ENCODE assay signal across 19 cellular contexts in the genomic region with DNA sequence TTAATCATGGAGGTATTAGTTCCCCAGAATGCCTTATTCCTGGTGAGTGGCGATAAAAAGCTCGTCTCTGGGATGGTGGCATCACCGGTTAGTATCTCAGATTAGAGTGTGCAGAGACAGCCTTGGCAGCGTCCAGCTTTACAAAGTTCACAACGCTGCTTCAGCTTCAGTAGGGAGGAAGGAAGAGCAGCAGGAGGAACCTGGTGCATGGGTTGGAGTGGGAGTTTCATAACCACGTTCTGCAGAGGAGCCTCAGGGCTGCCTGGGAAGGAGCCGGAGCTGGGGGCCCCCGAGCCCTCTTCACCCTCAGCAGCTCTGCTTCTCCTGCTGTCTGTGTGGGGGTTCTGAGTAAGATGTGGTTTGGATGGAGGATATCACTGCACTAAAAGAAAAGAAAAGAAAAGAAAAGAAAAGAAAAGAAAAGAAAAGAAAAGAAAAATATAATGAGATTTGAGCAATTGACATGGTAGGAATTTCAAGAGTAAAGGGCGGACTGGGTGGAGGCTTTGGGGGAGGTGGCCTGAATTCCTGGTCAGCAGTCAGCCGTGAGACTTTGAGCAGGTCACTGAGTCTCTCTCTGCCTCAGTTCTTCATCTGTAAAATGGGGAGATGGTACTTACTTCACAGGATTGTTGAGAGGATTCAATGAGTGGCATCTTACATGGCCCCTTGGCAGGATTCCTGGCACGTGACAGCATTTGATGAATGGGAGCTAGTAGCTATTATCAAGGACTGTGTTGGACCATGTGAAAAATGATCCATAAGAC.
DNase-seq lines count a peak whose midpoint lies in the region; ATAC-seq and TF ChIP-seq lines count a peak whose summit lies in the region.
"Had no signal": no experiment of that assay in that cellular context is flagged by ENCODE, and none has a peak within 500 bp of the region (broad histone marks: within the 10 kb centered on the region; RNA-seq: fewer than 3 reads in every experiment).

No MANE protein-coding gene starts in this region.

- no peaks in the 10 kb centered on the region for H3K27me3 Mint-ChIP-seq in T-helper 2 cell treated with Interferon-gamma antibody and Interleukin-4, amounts not matched to agents 5 μg/mL and 100 μg/mL, for 36 hours (ENCODE audit: low read depth)
- H3K27me3 Mint-ChIP-seq in stimulated activated memory B cell treated with anti-CD40 and anti-IgM and Interleukin-4, amounts not matched to agents 10 μg/mL and 1 μg/mL and 100 μg/mL, for 72 hours: no peaks in the 10 kb centered on the region

- peaks cover 31% of the 10 kb centered on the region for H3K36me3 Mint-ChIP-seq in T-helper 2 cell treated with Interferon-gamma antibody and Interleukin-4, amounts not matched to agents 5 μg/mL and 100 μg/mL, for 36 hours (ENCODE audit: low read depth)
- peaks cover 23% of the 10 kb centered on the region for H3K36me3 Mint-ChIP-seq in stimulated activated memory B cell treated with anti-CD40 and anti-IgM and Interleukin-4, amounts not matched to agents 10 μg/mL and 1 μg/mL and 100 μg/mL, for 72 hours

- H3K27ac Mint-ChIP-seq in T-helper 2 cell treated with Interferon-gamma antibody and Interleukin-4, amounts not matched to agents 5 μg/mL and 100 μg/mL, for 36 hours: peak overlapping the region; percentile 62
- peak overlapping the region; percentile 55 for H3K27ac Mint-ChIP-seq in stimulated activated memory B cell treated with anti-CD40 and anti-IgM and Interleukin-4, amounts not matched to agents 10 μg/mL and 1 μg/mL and 100 μg/mL, for 72 hours
- H3K27ac Mint-ChIP-seq: activated T-helper 2 cell treated with anti-CD3 and anti-CD28 coated beads, Interferon-gamma antibody, Interleukin-2, Interleukin-4, amounts not matched to agents 10 μg/mL and 5 μg/mL and 100 μg/mL, durations not matched to agents 14 hours and 24 hours and 36 hours; CD8-positive, alpha-beta T cell had no signal

- DNase-seq in T-helper 2 cell treated with Interferon-gamma antibody and Interleukin-4, amounts not matched to agents 5 μg/mL and 100 μg/mL, for 36 hours (ENCODE audit: low spot score): no peak
- DNase-seq in T-helper 2 cell (no peak), NOMO-1 treated with dmso at 0.1 percent for 144 hours (lab: John Stamatoyannopoulos, UW; ENCODE audit: unreplicated experiment) (peak; percentile 43), choroid plexus epithelial cell (ENCODE audit: low read depth) (peak; percentile 13), cortex of kidney (lab: John Stamatoyannopoulos, UW) (no peak), UCSD-AML1 (lab: John Stamatoyannopoulos, UW; ENCODE audit: unreplicated experiment) (no peak)
- DNase-seq: aorta; CD8-positive, alpha-beta T cell; foreskin melanocyte; NCI-H1694; posterior cingulate gyrus; spleen; stimulated activated naive CD4-positive, alpha-beta T cell treated with Interleukin-2 at 50 U/mL for 16 hours; WERI-Rb-1 had no signal

- no peaks in the 10 kb centered on the region for H3K9me3 Mint-ChIP-seq in T-helper 2 cell treated with Interferon-gamma antibody and Interleukin-4, amounts not matched to agents 5 μg/mL and 100 μg/mL, for 36 hours
- no peaks in the 10 kb centered on the region for H3K9me3 Mint-ChIP-seq in stimulated activated memory B cell treated with anti-CD40 and anti-IgM and Interleukin-4, amounts not matched to agents 10 μg/mL and 1 μg/mL and 100 μg/mL, for 72 hours
- H3K9me3 Mint-ChIP-seq: activated T-helper 2 cell treated with anti-CD3 and anti-CD28 coated beads, Interferon-gamma antibody, Interleukin-2, Interleukin-4, amounts not matched to agents 10 μg/mL and 5 μg/mL and 100 μg/mL, durations not matched to agents 14 hours and 24 hours and 36 hours; CD8-positive, alpha-beta T cell had no signal

- H3K4me3 ChIP-seq in choroid plexus epithelial cell (ENCODE audit: low read depth, low read length): no peak overlapping the region
- H3K4me3 ChIP-seq: SJSA1, spleen had no signal

- no peak for ATAC-seq in stimulated activated memory B cell treated with anti-CD40 and anti-IgM and Interleukin-4, amounts not matched to agents 10 μg/mL and 1 μg/mL and 100 μg/mL, for 72 hours
- no peak for ATAC-seq in HG03354 (IDR thresholded peaks at IDR 0.05; ENCODE audit: poor library complexity, severe bottlenecking, unreplicated experiment)
- ATAC-seq: CD8-positive, alpha-beta T cell; left lobe of liver had no signal

- TF ChIP-seq CTCF in choroid plexus epithelial cell (conservative IDR thresholded peaks at IDR 0.05; ENCODE audit: low read depth, low read length): no peak

- H3K4me3 Mint-ChIP-seq in T-helper 2 cell treated with Interferon-gamma antibody and Interleukin-4, amounts not matched to agents 5 μg/mL and 100 μg/mL, for 36 hours: peak overlapping the region; percentile 7
- H3K4me3 Mint-ChIP-seq in stimulated activated memory B cell treated with anti-CD40 and anti-IgM and Interleukin-4, amounts not matched to agents 10 μg/mL and 1 μg/mL and 100 μg/mL, for 72 hours: no peak overlapping the region
- H3K4me3 Mint-ChIP-seq: CD8-positive, alpha-beta T cell had no signal

- peaks cover 45% of the 10 kb centered on the region for H3K4me1 Mint-ChIP-seq in T-helper 2 cell treated with Interferon-gamma antibody and Interleukin-4, amounts not matched to agents 5 μg/mL and 100 μg/mL, for 36 hours (ENCODE audit: low read depth)
- peaks cover 55% of the 10 kb centered on the region for H3K4me1 Mint-ChIP-seq in stimulated activated memory B cell treated with anti-CD40 and anti-IgM and Interleukin-4, amounts not matched to agents 10 μg/mL and 1 μg/mL and 100 μg/mL, for 72 hours

Comparison
In these comparisons a context has a peak if more than half of its experiments do, and no peak if none do; other contexts are left out.
1. DNase-seq: peak in NOMO-1 treated with dmso at 0.1 percent for 144 hours (single experiment) and choroid plexus epithelial cell (single experiment); none in T-helper 2 cell treated with Interferon-gamma antibody and Interleukin-4, amounts not matched to agents 5 μg/mL and 100 μg/mL, for 36 hours (single experiment), T-helper 2 cell (0 of 5), cortex of kidney (single experiment) and UCSD-AML1 (single experiment).